1 cellular context compared by ENCODE assay signal in the genomic region with DNA sequence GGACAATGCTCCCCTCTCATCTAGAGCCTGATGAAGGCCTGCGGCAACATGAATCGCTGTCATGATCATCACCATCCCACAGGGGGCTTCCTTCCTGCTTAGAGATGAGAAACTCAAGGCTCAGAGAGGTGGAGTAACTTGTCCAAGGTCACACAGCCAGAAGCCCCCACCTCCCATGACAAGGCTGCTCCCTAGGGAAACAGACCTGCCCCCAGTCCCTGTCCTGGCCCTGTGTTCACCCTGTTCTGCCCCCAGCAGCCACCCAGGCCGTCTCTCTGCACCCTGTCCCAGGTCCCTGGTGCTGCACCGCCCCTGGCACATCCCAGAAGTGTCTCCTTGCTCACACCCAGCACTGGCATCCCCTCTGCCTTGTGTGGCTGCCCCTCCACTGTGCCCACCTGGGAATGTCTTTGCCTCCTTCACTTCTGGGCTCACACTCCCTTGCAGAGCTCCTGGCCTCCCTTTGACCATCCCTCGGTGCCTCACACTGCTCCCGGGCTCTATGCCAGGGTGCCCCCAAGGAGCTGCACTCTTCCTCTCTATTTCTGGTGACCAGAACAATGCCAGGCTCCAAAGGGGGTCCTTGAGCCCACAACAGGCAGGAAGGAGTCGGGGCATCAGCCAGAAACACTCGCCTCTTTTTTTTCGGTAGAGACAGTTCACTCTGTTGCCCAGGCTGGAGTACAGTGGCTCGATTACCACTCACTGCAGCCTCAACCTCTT.
TF ChIP-seq lines count a peak whose summit lies in the region.

No MANE protein-coding gene starts in this region.

TF ChIP-seq in H1, 55 proteins besides CTCF, POLR2A, EP300 and RAD21:
- TF ChIP-seq SP2 (IDR thresholded peaks at IDR 0.05; ENCODE audit: low read length) (no peak), HDAC2 (IDR thresholded peaks at IDR 0.05; ENCODE audit: borderline replicate concordance in 1 of 2, low read depth in 2 of 2, low read length in 2 of 2) (0 out of 4 replicates have a peak, but pooled peaks of 1 of the 2 experiments have one; percentile 43), GABPA (IDR thresholded peaks at IDR 0.05; ENCODE audit: borderline replicate concordance, insufficient read depth, low read length) (no peak), NRF1 (IDR thresholded peaks at IDR 0.05; ENCODE audit: low read depth, low read length) (no peak), KDM1A (IDR thresholded peaks at IDR 0.05; ENCODE audit: borderline replicate concordance, low read length) (peak; percentile 79; the same call in 1 of the 2 replicates)
